ENCODE assay signal across 8 cellular contexts in genomic region chr9:99905833-99906402, GRCh38. TPM values are rescaled to one million over a fixed set of nuclear protein-coding genes. Genes with fewer than 3 reads are reported as not detected.
DNase-seq lines count a peak whose midpoint lies in the region; ATAC-seq and TF ChIP-seq lines count a peak whose summit lies in the region.

No MANE protein-coding gene starts in this region.

- TF ChIP-seq POLR2A in ovary (IDR thresholded peaks at IDR 0.05) = no peak

- no peak for TF ChIP-seq EP300 in ovary (IDR thresholded peaks at IDR 0.05)

- no peaks in the 10 kb centered on the region for H3K9me2 ChIP-seq in PC-3 (replicated peaks; ENCODE audit: low read length)

- H3K4me1 Mint-ChIP-seq in stimulated activated naive CD8-positive, alpha-beta T cell treated with anti-CD3 and anti-CD28 coated beads, Interleukin-15, Interleukin-2, amounts not matched to agents 100 ng/mL and 50 ng/mL, for 24 hours (ENCODE audit: low read depth) = peaks cover 32% of the 10 kb centered on the region

- H3K79me2 ChIP-seq in PC-3 (ENCODE audit: low read length) = peaks cover 29% of the 10 kb centered on the region

- POLR2A ChIA-PET in PC-3 (lab: Charles Lee; ENCODE audit: unreplicated experiment) = no interaction called here

- H3K27ac ChIP-seq in PC-3 (ENCODE audit: low read length) (peak overlapping the region; percentile 69), ovary (peak overlapping the region; percentile 92 to 94)

- WGBS in ovary, 3 donors = 23 to 26% (median 25%) methylated on average over 9 of the region's 9 CpGs

- peak overlapping the region; percentile 85 for H3K4me3 ChIP-seq in PC-3 (ENCODE audit: low read length)
- peak overlapping the region; percentile 76 for H3K4me3 ChIP-seq in epithelial cell of proximal tubule (ENCODE audit: low read depth, low read length)
- peak overlapping the region; percentile 90 for H3K4me3 ChIP-seq in ovary

- H3K27me3 Mint-ChIP-seq in stimulated activated naive CD8-positive, alpha-beta T cell treated with anti-CD3 and anti-CD28 coated beads, Interleukin-15, Interleukin-2, amounts not matched to agents 100 ng/mL and 50 ng/mL, for 24 hours = peaks cover 2% of the 10 kb centered on the region

- H3K9ac ChIP-seq in PC-3 (ENCODE audit: low read length) = peak overlapping the region; percentile 57

- no peaks in the 10 kb centered on the region for H4K20me1 ChIP-seq in PC-3 (ENCODE audit: low read length)

- H3K4me2 ChIP-seq in PC-3 (ENCODE audit: low read length) = peak overlapping the region; percentile 98

- ATAC-seq in stimulated activated naive CD8-positive, alpha-beta T cell treated with anti-CD3 and anti-CD28 coated beads, Interleukin-15, Interleukin-2, amounts not matched to agents 100 U/mL and 50 U/mL, for 24 hours = no peak
- ATAC-seq in PC-3 = peak; percentile 33
- ATAC-seq in GM19455 (IDR thresholded peaks at IDR 0.05; ENCODE audit: unreplicated experiment) = no peak

- peaks cover 4% of the 10 kb centered on the region for H3K36me3 Mint-ChIP-seq in stimulated activated naive CD8-positive, alpha-beta T cell treated with anti-CD3 and anti-CD28 coated beads, Interleukin-15, Interleukin-2, amounts not matched to agents 100 ng/mL and 50 ng/mL, for 24 hours (ENCODE audit: low read depth)

- H3F3A ChIP-seq in PC-3 (ENCODE audit: low read length, unreplicated experiment) = no peaks in the 10 kb centered on the region

- no peaks in the 10 kb centered on the region for H3K27me3 ChIP-seq in PC-3 (ENCODE audit: low read length)
- no peaks in the 10 kb centered on the region for H3K27me3 ChIP-seq in ovary

- H3K36me3 ChIP-seq in PC-3 (ENCODE audit: low read depth, low read length) = no peaks in the 10 kb centered on the region
- no peaks in the 10 kb centered on the region for H3K36me3 ChIP-seq in ovary

- CTCF ChIA-PET in PC-3 (lab: Charles Lee) = no interaction called here

- peaks cover 9% of the 10 kb centered on the region; the same call in 1 of the 2 replicates for H3K4me1 ChIP-seq in PC-3 (ENCODE audit: insufficient read depth, low read length)
- peaks cover 1% of the 10 kb centered on the region for H3K4me1 ChIP-seq in ovary (ENCODE audit: insufficient read depth)

- no peaks in the 10 kb centered on the region for H3K9me3 ChIP-seq in PC-3 (ENCODE audit: low read length)
- no peaks in the 10 kb centered on the region for H3K9me3 ChIP-seq in ovary

- H3K9me3 Mint-ChIP-seq in stimulated activated naive CD8-positive, alpha-beta T cell treated with anti-CD3 and anti-CD28 coated beads, Interleukin-15, Interleukin-2, amounts not matched to agents 100 ng/mL and 50 ng/mL, for 24 hours = no peaks in the 10 kb centered on the region

- H3K27ac Mint-ChIP-seq in stimulated activated naive CD8-positive, alpha-beta T cell treated with anti-CD3 and anti-CD28 coated beads, Interleukin-15, Interleukin-2, amounts not matched to agents 100 ng/mL and 50 ng/mL, for 24 hours = peak overlapping the region; percentile 89

- intact Hi-C loops in PC-3 (cut with micrococcal nuclease) = loop anchor here (1.0 to 10.0 kb wide), 3 partner anchors 34 to 109 kb away; no protein-coding TSS in a partner anchor
- intact Hi-C loops in ovary (cut with DNase I) = loop anchor here in 2 of 4 donors (5.0 to 10.0 kb wide), 2 partner anchors 81 to 84 kb away; partner anchors contain the start of gene NR4A3 (in 2 of the 2)

- H3K4me3 Mint-ChIP-seq in stimulated activated naive CD8-positive, alpha-beta T cell treated with anti-CD3 and anti-CD28 coated beads, Interleukin-15, Interleukin-2, amounts not matched to agents 100 ng/mL and 50 ng/mL, for 24 hours = peak overlapping the region; percentile 96

- peak overlapping the region; percentile 98 for H2AFZ ChIP-seq in PC-3 (ENCODE audit: low read length)

- no peak for TF ChIP-seq CTCF in PC-3 (conservative IDR thresholded peaks at IDR 0.05; ENCODE audit: low read depth, low read length)
- TF ChIP-seq CTCF in epithelial cell of proximal tubule (conservative IDR thresholded peaks at IDR 0.05; ENCODE audit: low read depth, low read length) = no peak
- TF ChIP-seq CTCF in ovary (IDR thresholded peaks at IDR 0.05) = no peak

- BruUV-seq in PC-3 (replicated peaks; lab: Mats Ljungman, UMichigan) = TSS peak; percentile 71

- DNase-seq in stimulated activated naive CD8-positive, alpha-beta T cell treated with anti-CD3 and anti-CD28 coated beads, Interleukin-15, Interleukin-2, amounts not matched to agents 100 U/mL and 50 U/mL, for 24 hours = no peak
- peak; percentile 74 for DNase-seq in PC-3
- DNase-seq in epithelial cell of proximal tubule (ENCODE audit: low read depth) = no peak
- no peak for DNase-seq in ovary
- DNase-seq in DMS153 treated with DMSO at 0.1 percent for 48 hours (lab: John Stamatoyannopoulos, UW; ENCODE audit: unreplicated experiment) = no peak
- DNase-seq in pons (ENCODE audit: low spot score) = no peak

RNA-seq across cellular contexts. Expression of gene STX17, which starts 0.5 kb away (rescaled TPM):
- total RNA-seq in PC-3 (2014; rRNA removed) (12.8 TPM in 2 replicates), epithelial cell of proximal tubule (18.3 and 20.3 TPM in 2 replicates), ovary (10 to 100 TPM; 27.9 to 43.1 (median 33.9) TPM)
- 10 to 100 TPM in 1 of 2 donors, 1 to 10 TPM in 1; 7.7 to 17.4 TPM for polyA plus RNA-seq in ovary
